ENCODE assay signal across 8 cellular contexts in the genomic region with DNA sequence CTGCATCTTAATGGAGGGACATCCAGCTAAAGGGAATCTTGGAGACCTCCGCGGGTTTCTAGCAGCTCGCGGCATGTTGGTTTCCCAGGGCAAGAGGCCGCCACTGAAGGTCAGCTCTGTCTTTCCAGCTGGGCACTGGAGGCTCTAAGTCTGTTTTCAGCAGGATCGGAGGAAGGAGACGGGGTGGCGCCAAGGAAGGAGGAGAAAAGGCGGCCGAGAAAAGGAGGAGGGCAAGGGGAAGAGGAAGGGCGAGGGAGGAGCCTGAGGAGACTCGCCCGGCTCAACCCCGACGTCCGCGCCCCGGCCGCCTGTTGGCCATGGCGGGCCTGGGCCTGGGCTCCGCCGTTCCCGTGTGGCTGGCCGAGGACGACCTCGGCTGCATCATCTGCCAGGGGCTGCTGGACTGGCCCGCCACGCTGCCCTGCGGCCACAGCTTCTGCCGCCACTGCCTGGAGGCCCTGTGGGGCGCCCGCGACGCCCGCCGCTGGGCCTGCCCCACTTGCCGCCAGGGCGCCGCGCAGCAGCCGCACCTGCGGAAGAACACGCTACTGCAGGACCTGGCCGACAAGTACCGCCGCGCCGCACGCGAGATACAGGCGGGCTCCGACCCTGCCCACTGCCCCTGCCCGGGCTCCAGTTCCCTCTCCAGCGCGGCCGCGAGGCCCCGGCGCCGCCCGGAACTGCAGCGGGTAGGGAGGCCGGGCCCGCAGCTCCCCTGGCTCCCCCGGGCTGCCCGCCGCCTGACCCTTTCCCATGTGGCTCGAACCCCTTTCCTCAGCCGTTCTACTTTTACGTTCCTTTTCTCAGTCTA. TPM values are rescaled to one million over a fixed set of nuclear protein-coding genes. Genes with fewer than 3 reads are reported as not detected.
DNase-seq lines count a peak whose midpoint lies in the region; ATAC-seq, FAIRE-seq and TF ChIP-seq lines count a peak whose summit lies in the region.

A gene with protein sequence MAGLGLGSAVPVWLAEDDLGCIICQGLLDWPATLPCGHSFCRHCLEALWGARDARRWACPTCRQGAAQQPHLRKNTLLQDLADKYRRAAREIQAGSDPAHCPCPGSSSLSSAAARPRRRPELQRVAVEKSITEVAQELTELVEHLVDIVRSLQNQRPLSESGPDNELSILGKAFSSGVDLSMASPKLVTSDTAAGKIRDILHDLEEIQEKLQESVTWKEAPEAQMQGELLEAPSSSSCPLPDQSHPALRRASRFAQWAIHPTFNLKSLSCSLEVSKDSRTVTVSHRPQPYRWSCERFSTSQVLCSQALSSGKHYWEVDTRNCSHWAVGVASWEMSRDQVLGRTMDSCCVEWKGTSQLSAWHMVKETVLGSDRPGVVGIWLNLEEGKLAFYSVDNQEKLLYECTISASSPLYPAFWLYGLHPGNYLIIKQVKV (plus strand): TSS at position 283 of the 811 bp plus-strand sequence. CDS start 35 bp downstream, at position 318.

- DNase-seq in D721Med (ENCODE audit: insufficient read length, low spot score) (peak; percentile 77), KBM-7 (peak; percentile 89), T-helper 2 cell (peak; percentile 22 to 83 (median 37)), anterior cingulate cortex (lab: John Stamatoyannopoulos, UW) (peak in 48 of 58 donors; percentile 12 to 78 (median 50)), right atrium auricular region (ENCODE audit: low spot score) (peak; percentile 85), putamen (ENCODE audit: low spot score) (peak; percentile 71)

- FAIRE-seq in D721Med (lab: Jason Lieb, UNC), result no peak

- no peaks in the 10 kb centered on the region for H3K27me3 ChIP-seq in right atrium auricular region

- in situ Hi-C loops in KBM-7 (cut with MboI; ENCODE audit: low pct_unique_long_range_greater_than_20kb, low sequenced_read_pairs), result no loop called here

- ATAC-seq in GM21423 (IDR thresholded peaks at IDR 0.05; ENCODE audit: unreplicated experiment), result peak; percentile 59
- ATAC-seq in HG02938 (IDR thresholded peaks at IDR 0.05; ENCODE audit: unreplicated experiment), result no peak

- no peaks in the 10 kb centered on the region for H3K36me3 ChIP-seq in right atrium auricular region

- H3K27ac ChIP-seq in right atrium auricular region, result peak within 1 kb of the TSS; percentile 90 to 92

- H3K9me3 ChIP-seq in right atrium auricular region, result no peaks in the 10 kb centered on the region

- H3K4me1 ChIP-seq in right atrium auricular region, result peaks cover 0 to 5% of the 10 kb centered on the region in 2 donors

- peak within 1 kb of the TSS; percentile 71 to 87 for H3K4me3 ChIP-seq in right atrium auricular region

- no peak for TF ChIP-seq CTCF in D721Med (IDR thresholded peaks at IDR 0.05; ENCODE audit: insufficient read depth, missing control alignments)
- TF ChIP-seq CTCF in right atrium auricular region (IDR thresholded peaks at IDR 0.05), result peak; percentile 35 to 53

RNA-seq across cellular contexts. Expression of the gene that starts here (rescaled TPM):
- total RNA-seq in right atrium auricular region, result 10 to 100 TPM in 1 of 2 donors, 1 to 10 TPM in 1; 6.9 to 13.1 TPM

Comparison
In these comparisons a context has a peak if more than half of its experiments do, and no peak if none do; other contexts are left out.
1. DNase-seq: peak in every context shown above with its lines; median percentile 89 in KBM-7; 85 in right atrium auricular region; 77 in D721Med; 71 in putamen; 50 in anterior cingulate cortex; 37 in T-helper 2 cell.